Comparison of ENCODE assay signal across 1 cellular context in genomic region chr2:186696337-186696736, GRCh38.
TF ChIP-seq lines count a peak whose summit lies in the region.

No MANE protein-coding gene starts in this region.

TF ChIP-seq in GM12878, 131 proteins besides CTCF, POLR2A, EP300 and RAD21 (continued from another document):
- TF ChIP-seq CEBPZ (IDR thresholded peaks at IDR 0.05; ENCODE audit: low read depth, low read length) (no peak), BRCA1 (IDR thresholded peaks at IDR 0.05; ENCODE audit: low read depth, low read length) (no peak), CBFB (IDR thresholded peaks at IDR 0.05; ENCODE audit: low read depth) (no peak), JUNB (IDR thresholded peaks at IDR 0.05) (no peak), HDAC2 (IDR thresholded peaks at IDR 0.05) (no peak), RAD51 (IDR thresholded peaks at IDR 0.05) (no peak), CBX5 (IDR thresholded peaks at IDR 0.05; ENCODE audit: low read depth) (no peak), MLLT1 (IDR thresholded peaks at IDR 0.05) (peak; percentile 50; the same call in 1 of the 2 replicates)
